Comparison of ENCODE assay signal across 8 cellular contexts in the genomic region with DNA sequence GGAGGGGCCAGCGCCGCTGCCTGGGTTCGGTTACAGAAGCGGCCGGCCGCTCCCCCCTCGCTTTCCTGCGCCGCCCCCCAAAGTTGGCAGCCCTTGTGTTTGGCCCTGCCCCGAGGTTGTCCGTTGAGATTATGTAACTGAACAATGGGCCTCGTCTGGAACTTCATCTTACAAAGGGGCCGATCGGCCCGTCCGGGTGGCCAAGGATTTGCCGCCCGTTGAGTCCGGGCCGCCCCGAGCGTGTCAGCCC. TPM values are rescaled to one million over a fixed set of nuclear protein-coding genes. Genes with fewer than 3 reads are reported as not detected.
DNase-seq lines count a peak whose midpoint lies in the region; ATAC-seq, FAIRE-seq and TF ChIP-seq lines count a peak whose summit lies in the region.

No MANE protein-coding gene starts in this region.

- H3K36me3 ChIP-seq in SJCRH30 (peaks cover 44% of the 10 kb centered on the region), H1 (ENCODE audit: control insufficient read depth in 2 of 4, insufficient read depth in 4 of 4, low read length in 3 of 4) (peaks cover 7 to 39% (median 27%) of the 10 kb centered on the region in 4 experiments)

- peak overlapping the region; percentile 61 to 66 for H3K4me2 ChIP-seq in H1 (ENCODE audit: insufficient read depth in 1 of 2, low read depth in 2 of 2, low read length in 2 of 2)

- H3K14ac ChIP-seq in H1 (ENCODE audit: insufficient read length), result no peak overlapping the region

- H3K23ac ChIP-seq in H1 (ENCODE audit: insufficient read length), result no peak overlapping the region

- no peaks in the 10 kb centered on the region for H3K79me1 ChIP-seq in H1 (ENCODE audit: low read depth, low read length)

- WGBS in H1 (ENCODE audit: extremely low coverage in 1 of 2, insufficient coverage in 1 of 2, insufficient read length in 1 of 2, insufficient replicate concordance in 2 of 2, low coverage in 1 of 2, low lambda C conversion rate in 2 of 2, missing lambda C conversion rate in 1 of 2), 2 experiments, result 1% methylated on average over 20 of the region's 22 CpGs; no CpG with 5 or more reads in 1 of the 2 experiments

- peak overlapping the region; percentile 80 for H3K4me3 Mint-ChIP-seq in natural killer cell treated with Interleukin-12 subunit alpha and Interleukin-12 subunit beta and Interleukin-15 and Interleukin-18, amount 100 ng/mL, for 72 hours

- no peak overlapping the region for H2BK20ac ChIP-seq in H1 (ENCODE audit: low read length)

- peak overlapping the region; percentile 76 to 82 for H3K27ac Mint-ChIP-seq in natural killer cell treated with Interleukin-12 subunit alpha and Interleukin-12 subunit beta and Interleukin-15 and Interleukin-18, amount 100 ng/mL, for 72 hours

- FAIRE-seq in H1 (lab: Jason Lieb, UNC), result no peak

- no peak overlapping the region for H3K4ac ChIP-seq in H1 (replicated peaks; ENCODE audit: insufficient read length, low read depth, low read length)

- H3K9ac ChIP-seq in H1 (replicated peaks in 1 of 4; ENCODE audit: extremely low read depth in 1 of 4, low read depth in 3 of 4, low read length in 3 of 4), result peak overlapping the region; percentile 85 to 98 (median 92)

- DNase-seq in GM12865 (ENCODE audit: low read depth) (peak; percentile 37), SJCRH30 (no peak), H1 (ENCODE audit: low read depth in 1 of 2, low spot score in 2 of 2) (no peak), KBM-7 (no peak)
- no peak for DNase-seq in natural killer cell treated with Interleukin-12 subunit alpha and Interleukin-12 subunit beta and Interleukin-15 and Interleukin-18, amount 100 ng/mL, for 72 hours (ENCODE audit: low spot score)

- in situ Hi-C loops in KBM-7 (cut with MboI; ENCODE audit: low pct_unique_long_range_greater_than_20kb, low sequenced_read_pairs), result no loop called here

- H3K27me3 ChIP-seq in SJCRH30 (no peaks in the 10 kb centered on the region), H1 (replicated peaks in 1 of 4; ENCODE audit: control insufficient read depth in 3 of 4, extremely low read depth in 1 of 4, insufficient read depth in 3 of 4, low read length in 3 of 4) (no peaks in the 10 kb centered on the region)

- peaks cover 40% of the 10 kb centered on the region for H3K36me3 Mint-ChIP-seq in natural killer cell treated with Interleukin-12 subunit alpha and Interleukin-12 subunit beta and Interleukin-15 and Interleukin-18, amount 100 ng/mL, for 72 hours

- TF ChIP-seq EP300 in H1 (IDR thresholded peaks at IDR 0.05; ENCODE audit: borderline replicate concordance in 1 of 2, low read depth in 2 of 2, low read length in 2 of 2), result no peak

- H3K23me2 ChIP-seq in H1 (ENCODE audit: low read depth, low read length), result peaks cover 6% of the 10 kb centered on the region

- no peak overlapping the region for H2AFZ ChIP-seq in H1 (ENCODE audit: low read length)

- peak overlapping the region; percentile 65 for H4K8ac ChIP-seq in H1 (ENCODE audit: extremely low read depth, insufficient read depth, low read length)

- H4K91ac ChIP-seq in H1 (replicated peaks; ENCODE audit: insufficient read length, low read length), result no peak overlapping the region

- H2BK120ac ChIP-seq in H1 (replicated peaks; ENCODE audit: low read depth, low read length), result no peak overlapping the region

- H3K9me3 ChIP-seq in SJCRH30 (replicated peaks) (no peaks in the 10 kb centered on the region), H1 (ENCODE audit: insufficient read depth in 2 of 2, low read depth in 1 of 2, low read length in 1 of 2) (no peaks in the 10 kb centered on the region)

- CTCF ChIA-PET in H1 (lab: Charles Lee; ENCODE audit: partially characterized antibody), result interaction anchor here (1.9 kb wide), 1 partner anchor 39 kb away, joined by 5 read pairs; no protein-coding TSS in a partner anchor

- TF ChIP-seq CTCF in GM12865 (IDR thresholded peaks at IDR 0.05; ENCODE audit: insufficient read depth, low read depth, low read length, missing control alignments), result no peak
- TF ChIP-seq CTCF in H1 (IDR thresholded peaks at IDR 0.05; ENCODE audit: control extremely low read depth in 1 of 3, insufficient read depth in 1 of 3, low read depth in 1 of 3, low read length in 3 of 3), result no peak

- H4K20me1 ChIP-seq in H1 (replicated peaks in 1 of 2; ENCODE audit: control insufficient read depth in 1 of 2, insufficient read depth in 2 of 2, low read length in 2 of 2), result peaks cover 12% of the 10 kb centered on the region in 2 experiments

- H3K4me1 ChIP-seq in SJCRH30 (peaks cover 29% of the 10 kb centered on the region), H1 (replicated peaks in 1 of 4; ENCODE audit: control insufficient read depth in 3 of 4, insufficient read depth in 4 of 4, low read length in 3 of 4) (peaks cover 0 to 8% (median 3%) of the 10 kb centered on the region in 4 experiments; a peak in 5 of 7 replicates)

- H3K27ac ChIP-seq in SJCRH30, result peak overlapping the region; percentile 57
- H3K27ac ChIP-seq in H1 (ENCODE audit: low read depth, low read length), result peak overlapping the region; percentile 90

- ATAC-seq in natural killer cell treated with Interleukin-12 subunit alpha and Interleukin-12 subunit beta and Interleukin-15 and Interleukin-18, amount 100 ng/mL, for 72 hours, result no peak
- ATAC-seq in GM19452 (IDR thresholded peaks at IDR 0.05; ENCODE audit: unreplicated experiment) (no peak), HG02870 (IDR thresholded peaks at IDR 0.05; ENCODE audit: unreplicated experiment) (no peak), GM21619 (IDR thresholded peaks at IDR 0.05; ENCODE audit: unreplicated experiment) (no peak)

- TF ChIP-seq RAD21 in H1 (IDR thresholded peaks at IDR 0.05 in 1 of 2, conservative IDR thresholded peaks at IDR 0.05 in 1 of 2; ENCODE audit: low read depth in 2 of 2, low read length in 2 of 2), result no peak

- peak overlapping the region; percentile 13 for H3K56ac ChIP-seq in H1 (replicated peaks; ENCODE audit: insufficient read length, low read depth, low read length)

- TF ChIP-seq POLR2A in H1 (IDR thresholded peaks at IDR 0.05; ENCODE audit: control extremely low read depth in 1 of 2, low read depth in 2 of 2, low read length in 2 of 2), result no peak

- no peak overlapping the region for H2BK12ac ChIP-seq in H1 (ENCODE audit: low read depth, low read length)

- peak overlapping the region; percentile 42; the same call in 1 of the 2 replicates for H2BK5ac ChIP-seq in H1 (ENCODE audit: low read depth, low read length)

- H3K27me3 Mint-ChIP-seq in natural killer cell treated with Interleukin-12 subunit alpha and Interleukin-12 subunit beta and Interleukin-15 and Interleukin-18, amount 100 ng/mL, for 72 hours, result peaks cover 0 to 6% of the 10 kb centered on the region in 2 donors

- POLR2A ChIA-PET in H1 (lab: Charles Lee; ENCODE audit: partially characterized antibody), result interaction anchor here (0.9 to 4.2 kb wide), 15 partner anchors 9 to 115 kb away, joined by 3 to 30 read pairs (median 6); partner anchors contain the start of gene ZNF143

- H3K4me1 Mint-ChIP-seq in natural killer cell treated with Interleukin-12 subunit alpha and Interleukin-12 subunit beta and Interleukin-15 and Interleukin-18, amount 100 ng/mL, for 72 hours (ENCODE audit: low read depth in 2 of 2), result peaks cover 25 to 44% of the 10 kb centered on the region in 2 donors

- H2BK15ac ChIP-seq in H1 (ENCODE audit: low read length), result no peak overlapping the region

- H2AK5ac ChIP-seq in H1 (ENCODE audit: low read depth, low read length), result no peak overlapping the region

- H3K9me3 Mint-ChIP-seq in natural killer cell treated with Interleukin-12 subunit alpha and Interleukin-12 subunit beta and Interleukin-15 and Interleukin-18, amount 100 ng/mL, for 72 hours, result no peaks in the 10 kb centered on the region

- H3K79me2 ChIP-seq in H1 (ENCODE audit: control insufficient read depth in 1 of 2, insufficient read depth in 2 of 2, low read length in 2 of 2), result peaks cover 28 to 56% of the 10 kb centered on the region in 2 experiments

- H3K4me3 ChIP-seq in GM12865 (ENCODE audit: low read depth, low read length), result peak overlapping the region; percentile 97
- peak overlapping the region; percentile 79 for H3K4me3 ChIP-seq in SJCRH30
- peak overlapping the region; percentile 80 to 93 (median 84) for H3K4me3 ChIP-seq in H1 (ENCODE audit: extremely low read depth in 1 of 4, insufficient read depth in 2 of 4, low read depth in 3 of 4, low read length in 4 of 4)

- no peak overlapping the region for H4K5ac ChIP-seq in H1 (ENCODE audit: insufficient read length, low read depth, low read length)

- H3K18ac ChIP-seq in H1 (ENCODE audit: extremely low read depth, low read length), result peak overlapping the region; percentile 89; the same call in 1 of the 2 replicates

TF ChIP-seq in H1, 55 proteins besides CTCF, POLR2A, EP300 and RAD21:
- TF ChIP-seq CBX8 (IDR thresholded peaks at IDR 0.05; ENCODE audit: borderline replicate concordance, low read depth, low read length) (no peak), RBBP5 (IDR thresholded peaks at IDR 0.05; ENCODE audit: borderline replicate concordance, low read depth, low read length) (0 out of 2 replicates have a peak, but pooled peaks have one; percentile 15), SIN3A (conservative IDR thresholded peaks at IDR 0.05 in 1 of 2, IDR thresholded peaks at IDR 0.05 in 1 of 2; ENCODE audit: low read depth in 1 of 2, low read length in 2 of 2) (0 out of 4 replicates have a peak, but pooled peaks of 1 of the 2 experiments have one; percentile 2)

RNA-seq across cellular contexts. Expression of gene WEE1, which starts 1.0 kb away (rescaled TPM):
- total RNA-seq in SJCRH30 (2014; rRNA removed; shearing (Covaris generic)), result 102 and 120 TPM in 2 replicates
- 115 and 120 TPM in 2 replicates for total RNA-seq in H1 (2021; fragmentation: NEBNext Ultra II Directional; extraction: Animal tissue kit (Norgen Biotek cat#: 25700))
- polyA plus RNA-seq in H1 (2011; rRNA removed), result 22.6 and 40.8 TPM in 2 replicates
- 49.2 TPM for polyA plus RNA-seq in H1 (2011; cell fraction: cytosol; rRNA removed)
- polyA plus RNA-seq in H1 (2011; cell fraction: nucleus; rRNA removed), result 21.5 TPM
- polyA plus RNA-seq in H1 (2012, experiment 1 of 2), result 55.4 to 89.1 TPM (median 63.7 TPM) in 4 replicates
- 19.5 TPM for polyA plus RNA-seq in H1 (2012, experiment 2 of 2)
- 55.2 TPM for polyA plus RNA-seq in H1 (2013, experiment 1 of 2)
- 53.3 TPM for polyA plus RNA-seq in H1 (2013, experiment 2 of 2)
- 48.9 and 53.0 TPM in 2 replicates for polyA minus RNA-seq in H1 (2011; rRNA and poly(A)+ RNA removed)
- polyA minus RNA-seq in H1 (2011; cell fraction: cytosol; rRNA and poly(A)+ RNA removed), result 37.4 TPM
- 91.8 TPM for polyA minus RNA-seq in H1 (2011; cell fraction: nucleus; rRNA and poly(A)+ RNA removed)
- total RNA-seq in natural killer cell treated with Interleukin-12 subunit alpha and Interleukin-12 subunit beta and Interleukin-15 and Interleukin-18, amount 100 ng/mL, for 72 hours, result 10 to 100 TPM; 28.0 to 63.8 TPM
